ENCODE assay signal across 8 cellular contexts in the genomic region with DNA sequence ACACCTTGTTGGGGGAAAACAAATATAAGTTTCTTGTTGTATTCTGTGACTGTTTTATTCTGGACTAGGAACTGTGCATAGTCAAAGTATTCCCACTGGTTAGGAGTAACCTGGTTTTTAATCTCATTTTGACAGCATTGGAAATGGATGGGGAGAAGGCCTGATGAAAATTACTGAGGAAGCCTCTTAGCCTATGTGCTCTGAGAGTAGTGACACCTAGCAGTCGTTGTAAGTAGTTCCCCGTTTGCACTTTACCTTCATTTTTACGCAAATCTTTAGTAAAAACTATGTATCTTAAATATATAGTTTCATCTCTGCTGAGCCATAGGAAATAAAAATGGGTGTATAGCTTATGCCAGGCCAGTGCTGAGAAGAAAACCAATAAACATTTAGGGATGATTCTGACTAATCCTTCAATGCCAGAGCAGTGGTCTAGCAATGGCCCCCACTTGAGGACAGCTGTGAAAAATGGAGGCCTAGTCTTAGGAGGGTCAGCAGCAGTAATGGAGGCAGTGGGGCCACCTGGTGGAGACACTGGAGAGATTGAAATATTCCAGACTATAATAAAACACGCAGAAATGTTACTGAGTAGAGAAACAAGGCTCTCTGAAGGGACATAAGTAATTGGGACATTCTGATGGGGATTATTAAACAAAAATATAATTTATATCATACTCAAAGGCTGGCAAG.
A peak's percentile ranks its signal among the peaks of the same experiment; 100 is the strongest.
DNase-seq lines count a peak whose midpoint lies in the region; ATAC-seq and TF ChIP-seq lines count a peak whose summit lies in the region.

No MANE protein-coding gene starts in this region.

- TF ChIP-seq POLR2A in adrenal gland (IDR thresholded peaks at IDR 0.05): no peak

- ATAC-seq in lower lobe of right lung: no peak
- ATAC-seq in HG03039 (IDR thresholded peaks at IDR 0.05; ENCODE audit: unreplicated experiment): no peak
- ATAC-seq in GM18511 (IDR thresholded peaks at IDR 0.05; ENCODE audit: unreplicated experiment): no peak

- intact Hi-C loops in adrenal gland (cut with DNase I): no loop called here
- intact Hi-C loops in lower lobe of right lung (cut with DNase I): no loop called here

- 71 to 81% (median 76%) methylated on average over 4 of the region's 4 CpGs for whole genome bisulfite sequencing in adrenal gland, 4 donors

- DNase-seq in COLO829 (ENCODE audit: low spot score): peak; percentile 4
- DNase-seq in Kasumi-1 (lab: John Stamatoyannopoulos, UW): peak; percentile 29 to 43
- DNase-seq in adrenal gland: no peak
- DNase-seq in lower lobe of right lung: no peak
- DNase-seq in NCI-H345 treated with DMSO at 0.1 percent for 48 hours (lab: John Stamatoyannopoulos, UW; ENCODE audit: unreplicated experiment): no peak
- no peak for DNase-seq in stimulated activated CD4-positive, alpha-beta T cell treated with anti-CD3 and anti-CD28 coated beads, Interleukin-12 subunit alpha, Interleukin-12 subunit beta, amount 100 ng/mL, for 4 hours

- H3K36me3 ChIP-seq in adrenal gland (replicated peaks in 1 of 2): no peaks in the 10 kb centered on the region
- no peaks in the 10 kb centered on the region for H3K36me3 ChIP-seq in lower lobe of right lung

- H3K9me3 ChIP-seq in adrenal gland (replicated peaks in 1 of 3) (no peaks in the 10 kb centered on the region), lower lobe of right lung (no peaks in the 10 kb centered on the region)

- no peak overlapping the region for H3K27ac ChIP-seq in adrenal gland
- H3K27ac ChIP-seq in lower lobe of right lung: no peak overlapping the region

- peak in 4 of 6 experiments; percentile 7 to 37 (median 29) for TF ChIP-seq CTCF in adrenal gland (IDR thresholded peaks at IDR 0.05)
- peak; percentile 14 for TF ChIP-seq CTCF in lower lobe of right lung (IDR thresholded peaks at IDR 0.05)

- H3K4me1 ChIP-seq in adrenal gland (replicated peaks in 1 of 2) (no peaks in the 10 kb centered on the region), lower lobe of right lung (no peaks in the 10 kb centered on the region)

- H3K4me3 ChIP-seq in adrenal gland (no peak overlapping the region), lower lobe of right lung (no peak overlapping the region)

- H3K27me3 ChIP-seq in adrenal gland (no peaks in the 10 kb centered on the region), lower lobe of right lung (ENCODE audit: low read depth) (no peaks in the 10 kb centered on the region)

Comparison
In these comparisons a context has a peak if more than half of its experiments do, and no peak if none do; other contexts are left out.
1. DNase-seq: peak in COLO829 (single experiment) and Kasumi-1 (2 of 2); none in adrenal gland (0 of 7), lower lobe of right lung (single experiment), NCI-H345 treated with DMSO at 0.1 percent for 48 hours (single experiment) and stimulated activated CD4-positive, alpha-beta T cell treated with anti-CD3 and anti-CD28 coated beads, Interleukin-12 subunit alpha, Interleukin-12 subunit beta, amount 100 ng/mL, for 4 hours (single experiment).